ENCODE assay signal across 18 cellular contexts in genomic region chr16:87369796-87370719, GRCh38. TPM values are rescaled to one million over a fixed set of nuclear protein-coding genes. Genes with fewer than 3 reads are reported as not detected.
A peak's percentile ranks its signal among the peaks of the same experiment; 100 is the strongest.
DNase-seq lines count a peak whose midpoint lies in the region; ATAC-seq and TF ChIP-seq lines count a peak whose summit lies in the region.
"Had no signal": no experiment of that assay in that cellular context is flagged by ENCODE, and none has a peak within 500 bp of the region (broad histone marks: within the 10 kb centered on the region; RNA-seq: fewer than 3 reads in every experiment).

No MANE protein-coding gene starts in this region.

- CTCF ChIA-PET in RWPE1 (lab: Yijun Ruan, JAX) = interaction anchor here (0.7 kb wide), 1 partner anchor 53 kb away, joined by 3 read pairs; no protein-coding TSS in a partner anchor

- no peaks in the 10 kb centered on the region for H3K4me1 ChIP-seq in GM23338 (ENCODE audit: insufficient read depth)
- H3K4me1 ChIP-seq in right cardiac atrium (ENCODE audit: control insufficient read depth, insufficient read depth, low read length) = peaks cover 7% of the 10 kb centered on the region
- H3K4me1 ChIP-seq in gastrocnemius medialis = peaks cover 70 to 71% of the 10 kb centered on the region in 2 donors
- H3K4me1 ChIP-seq: HAP-1 had no signal

- no peaks in the 10 kb centered on the region for H3K36me3 Mint-ChIP-seq in GM23338 (ENCODE audit: low read depth)
- peaks cover 0 to 32% (median 0%) of the 10 kb centered on the region in 3 donors for H3K36me3 Mint-ChIP-seq in naive thymus-derived CD8-positive, alpha-beta T cell

- H3K4me2 ChIP-seq in GM23338 = no peak overlapping the region

- no peak for TF ChIP-seq POLR2A in gastrocnemius medialis (IDR thresholded peaks at IDR 0.05)

- no peak for TF ChIP-seq CTCF in GM23338 (conservative IDR thresholded peaks at IDR 0.05; ENCODE audit: low read depth in 2 of 2)
- no peak for TF ChIP-seq CTCF in RWPE1 (conservative IDR thresholded peaks at IDR 0.05; ENCODE audit: low read depth)
- TF ChIP-seq CTCF in gastrocnemius medialis (IDR thresholded peaks at IDR 0.05 in 4 of 5, conservative IDR thresholded peaks at IDR 0.05 in 1 of 5) = no peak

- no peaks in the 10 kb centered on the region for H3K9me2 ChIP-seq in GM23338 (ENCODE audit: insufficient read depth)

- no peak overlapping the region for H3K4me3 ChIP-seq in GM23338
- H3K4me3 ChIP-seq in right cardiac atrium (ENCODE audit: low read length) = no peak overlapping the region
- peak overlapping the region in 1 of 4 donors; percentile 12 for H3K4me3 ChIP-seq in gastrocnemius medialis
- H3K4me3 ChIP-seq: HAP-1, suprapubic skin had no signal

- WGBS in right cardiac atrium = 68% methylated on average over 16 of the region's 16 CpGs

- no peak overlapping the region for H3K4me3 Mint-ChIP-seq in GM23338
- H3K4me3 Mint-ChIP-seq in naive thymus-derived CD8-positive, alpha-beta T cell = no peak overlapping the region
- H3K4me3 Mint-ChIP-seq: activated CD4-positive, alpha-beta memory T cell treated with anti-CD3 and anti-CD28 coated beads for 36 hours; activated naive CD8-positive, alpha-beta T cell; B cell; neural crest cell had no signal

- no peaks in the 10 kb centered on the region for H3K9me3 ChIP-seq in right cardiac atrium (ENCODE audit: control insufficient read depth, low read length)
- no peaks in the 10 kb centered on the region for H3K9me3 ChIP-seq in gastrocnemius medialis
- H3K9me3 ChIP-seq: HAP-1, suprapubic skin had no signal

- no peaks in the 10 kb centered on the region for H3K36me3 ChIP-seq in GM23338 (ENCODE audit: insufficient read depth)
- H3K36me3 ChIP-seq in gastrocnemius medialis = no peaks in the 10 kb centered on the region

- in situ Hi-C loops in gastrocnemius medialis (cut with MboI; ENCODE audit: low sequenced_read_pairs in 4 of 4) = loop anchor here in 1 of 4 donors (10.0 kb wide), 1 partner anchor 45 kb away; no protein-coding TSS in a partner anchor

- no peaks in the 10 kb centered on the region for H3F3A ChIP-seq in GM23338 (replicated peaks; ENCODE audit: low read depth)

- peaks cover 34% of the 10 kb centered on the region; the same call in 1 of the 2 replicates for H4K20me1 ChIP-seq in GM23338 (replicated peaks; ENCODE audit: insufficient read depth)

- peaks cover 86% of the 10 kb centered on the region for H3K79me2 ChIP-seq in GM23338 (replicated peaks; ENCODE audit: insufficient read depth)

- POLR2A ChIA-PET in RWPE1 (lab: Yijun Ruan, JAX; ENCODE audit: low non-redundant PET) = no interaction called here
- POLR2A ChIA-PET in naive thymus-derived CD8-positive, alpha-beta T cell (lab: Charles Lee) = interaction anchor here (0.7 kb wide), 1 partner anchor 24 kb away, joined by 5 read pairs; no protein-coding TSS in a partner anchor

- peak; percentile 52 for ATAC-seq in GM23338
- ATAC-seq in right cardiac atrium = peak; percentile 46 to 71
- ATAC-seq in gastrocnemius medialis = peak; percentile 47 to 89
- ATAC-seq in naive thymus-derived CD8-positive, alpha-beta T cell = no peak
- no peak for ATAC-seq in HG03135 (IDR thresholded peaks at IDR 0.05; ENCODE audit: unreplicated experiment)
- ATAC-seq: esophagus mucosa had no signal

- H3K27me3 Mint-ChIP-seq in GM23338 (ENCODE audit: insufficient read depth, low read depth, poor library complexity) = no peaks in the 10 kb centered on the region
- H3K27me3 Mint-ChIP-seq in naive thymus-derived CD8-positive, alpha-beta T cell = no peaks in the 10 kb centered on the region
- H3K27me3 Mint-ChIP-seq: activated CD4-positive, alpha-beta memory T cell treated with anti-CD3 and anti-CD28 coated beads for 36 hours; activated naive CD8-positive, alpha-beta T cell; B cell had no signal

- H3K4me1 Mint-ChIP-seq in GM23338 = peaks cover 24% of the 10 kb centered on the region
- peaks cover 11 to 66% (median 52%) of the 10 kb centered on the region in 4 donors for H3K4me1 Mint-ChIP-seq in naive thymus-derived CD8-positive, alpha-beta T cell

- H3K27ac ChIP-seq in GM23338 (ENCODE audit: low read depth) (no peak overlapping the region), RWPE1 (0 out of 2 replicates have a peak overlapping the region, but pooled peaks have one; percentile 5), right cardiac atrium (ENCODE audit: low read length) (peak overlapping the region; percentile 55), gastrocnemius medialis (peak overlapping the region; percentile 71 to 97 (median 93))
- H3K27ac ChIP-seq: suprapubic skin had no signal

- no peak overlapping the region for H3K27ac Mint-ChIP-seq in GM23338
- peak overlapping the region in 2 of 10 donors; percentile 55 to 59 for H3K27ac Mint-ChIP-seq in naive thymus-derived CD8-positive, alpha-beta T cell
- H3K27ac Mint-ChIP-seq: activated naive CD8-positive, alpha-beta T cell; B cell had no signal

- intact Hi-C loops in right cardiac atrium (cut with DNase I) = loop anchor here in 2 of 4 donors (10.0 kb wide), 2 partner anchors 45 to 815 kb away; partner anchors contain the start of gene MTHFSD (in 1 of the 2)
- intact Hi-C loops in gastrocnemius medialis (cut with DNase I; ENCODE audit: low total_unique reads) = no loop called here

- H3K27me3 ChIP-seq in GM23338 (ENCODE audit: insufficient read depth) (no peaks in the 10 kb centered on the region), right cardiac atrium (ENCODE audit: control insufficient read depth, insufficient read depth) (no peaks in the 10 kb centered on the region), gastrocnemius medialis (no peaks in the 10 kb centered on the region)
- H3K27me3 ChIP-seq: suprapubic skin had no signal

- no peaks in the 10 kb centered on the region for H3K9me3 Mint-ChIP-seq in GM23338
- H3K9me3 Mint-ChIP-seq in naive thymus-derived CD8-positive, alpha-beta T cell = no peaks in the 10 kb centered on the region
- H3K9me3 Mint-ChIP-seq: activated CD4-positive, alpha-beta memory T cell treated with anti-CD3 and anti-CD28 coated beads for 36 hours; neural crest cell had no signal

- H2AFZ ChIP-seq in GM23338 = no peak overlapping the region

- no peak for DNase-seq in GM23338 (ENCODE audit: low spot score)
- DNase-seq in RWPE1 (ENCODE audit: low spot score) = no peak
- DNase-seq in right cardiac atrium = peak in 1 of 3 donors; percentile 62
- peak; percentile 31 to 86 for DNase-seq in gastrocnemius medialis
- no peak for DNase-seq in DMS114 treated with DMSO at 0.1 percent for 48 hours (lab: John Stamatoyannopoulos, UW; ENCODE audit: unreplicated experiment)
- no peak for DNase-seq in naive thymus-derived CD8-positive, alpha-beta T cell
- DNase-seq: activated CD4-positive, alpha-beta memory T cell treated with anti-CD3 and anti-CD28 coated beads for 36 hours; activated T-cell treated with anti-CD3 and anti-CD28 coated beads, Interleukin-2, amount 50 U/mL, for 48 hours; mammary epithelial cell; NCI-H1048; NCI-H2081 treated with DMSO at 0.1 percent for 48 hours had no signal

TF ChIP-seq in GM23338, 12 proteins besides CTCF, POLR2A, EP300 and RAD21 (continues in another document):
- TF ChIP-seq NANOG (IDR thresholded peaks at IDR 0.05; ENCODE audit: borderline replicate concordance) = no peak
- no peak for TF ChIP-seq STAT1 (IDR thresholded peaks at IDR 0.05; ENCODE audit: unreplicated experiment)
- TF ChIP-seq ETS1 (IDR thresholded peaks at IDR 0.05) = no peak
- no peak for TF ChIP-seq EZH2phosphoT487 (IDR thresholded peaks at IDR 0.05; ENCODE audit: unreplicated experiment)
- no peak for TF ChIP-seq CREB1 (CRISPR knock-in tag; IDR thresholded peaks at IDR 0.05; ENCODE audit: low read depth)

RNA-seq across cellular contexts. Expression of gene FBXO31, which starts 13.5 kb away (rescaled TPM):
- 11.3 and 23.8 TPM in 2 replicates for total RNA-seq in GM23338 (2014; rRNA removed; shearing (Covaris generic))
- polyA plus RNA-seq in GM23338 (2016; fragmentation: Nextera tagmentation; extraction: Ambion mirVana) = 4.5 and 7.0 TPM in 2 replicates
- total RNA-seq in right cardiac atrium = 10 to 100 TPM; 47.8 to 66.1 (median 57.5) TPM
- polyA plus RNA-seq in right cardiac atrium = 24.3 TPM
- 100 to 1,000 TPM; 156 to 264 (median 201) TPM for total RNA-seq in gastrocnemius medialis
- 10 to 100 TPM; 45.8 to 52.7 TPM for total RNA-seq in naive thymus-derived CD8-positive, alpha-beta T cell
- polyA plus RNA-seq in naive thymus-derived CD8-positive, alpha-beta T cell = 10 to 100 TPM; 15.4 to 36.4 (median 23.3) TPM

RNA-seq across cellular contexts. Expression of gene MAP1LC3B, which starts 22.1 kb away (rescaled TPM):
- 35.9 and 42.6 TPM in 2 replicates for total RNA-seq in GM23338 (2014; rRNA removed; shearing (Covaris generic))
- 75.0 and 80.2 TPM in 2 replicates for polyA plus RNA-seq in GM23338 (2016; fragmentation: Nextera tagmentation; extraction: Ambion mirVana)
- 100 to 1,000 TPM in 3 of 4 donors, 10 to 100 TPM in 1; 87.7 to 114 (median 108) TPM for total RNA-seq in right cardiac atrium
- polyA plus RNA-seq in right cardiac atrium = 115 TPM
- 100 to 1,000 TPM in 3 of 4 donors, 10 to 100 TPM in 1; 76.3 to 165 (median 122) TPM for total RNA-seq in gastrocnemius medialis
- 10 to 100 TPM; 58.0 to 60.1 TPM for total RNA-seq in naive thymus-derived CD8-positive, alpha-beta T cell
- 100 to 1,000 TPM in 1 of 3 donors, 10 to 100 TPM in 2; 89.9 to 117 (median 90.3) TPM for polyA plus RNA-seq in naive thymus-derived CD8-positive, alpha-beta T cell

RNA-seq across cellular contexts. Expression of gene C16orf95, which starts 52.9 kb away (rescaled TPM):
- total RNA-seq in GM23338 (2014; rRNA removed; shearing (Covaris generic)) = 1.2 and 1.9 TPM in 2 replicates
- polyA plus RNA-seq in GM23338 (2016; fragmentation: Nextera tagmentation; extraction: Ambion mirVana) (2.5 and 3.9 TPM in 2 replicates), right cardiac atrium (4.7 TPM)
- total RNA-seq in right cardiac atrium (1 to 10 TPM; 3.4 to 5.4 (median 4.2) TPM), gastrocnemius medialis (1 to 10 TPM in 3 of 4 donors, under 1 TPM in 1; 0.22 to 3.8 (median 1.3) TPM)
- total RNA-seq in naive thymus-derived CD8-positive, alpha-beta T cell = 1 to 10 TPM; 2.3 to 2.6 TPM
- 1 to 10 TPM; 1.5 to 4.9 (median 3.2) TPM for polyA plus RNA-seq in naive thymus-derived CD8-positive, alpha-beta T cell

Comparison
In these comparisons a context has a peak if more than half of its experiments do, and no peak if none do; other contexts are left out.
1. ATAC-seq: peak in GM23338 (single experiment), right cardiac atrium (2 of 2) and gastrocnemius medialis (2 of 2); none in naive thymus-derived CD8-positive, alpha-beta T cell (0 of 2) and HG03135 (single experiment).
2. DNase-seq: peak in gastrocnemius medialis (2 of 2); none in GM23338 (single experiment), RWPE1 (single experiment), DMS114 treated with DMSO at 0.1 percent for 48 hours (single experiment) and naive thymus-derived CD8-positive, alpha-beta T cell (0 of 10).